6 cellular contexts compared by ENCODE assay signal in the genomic region with DNA sequence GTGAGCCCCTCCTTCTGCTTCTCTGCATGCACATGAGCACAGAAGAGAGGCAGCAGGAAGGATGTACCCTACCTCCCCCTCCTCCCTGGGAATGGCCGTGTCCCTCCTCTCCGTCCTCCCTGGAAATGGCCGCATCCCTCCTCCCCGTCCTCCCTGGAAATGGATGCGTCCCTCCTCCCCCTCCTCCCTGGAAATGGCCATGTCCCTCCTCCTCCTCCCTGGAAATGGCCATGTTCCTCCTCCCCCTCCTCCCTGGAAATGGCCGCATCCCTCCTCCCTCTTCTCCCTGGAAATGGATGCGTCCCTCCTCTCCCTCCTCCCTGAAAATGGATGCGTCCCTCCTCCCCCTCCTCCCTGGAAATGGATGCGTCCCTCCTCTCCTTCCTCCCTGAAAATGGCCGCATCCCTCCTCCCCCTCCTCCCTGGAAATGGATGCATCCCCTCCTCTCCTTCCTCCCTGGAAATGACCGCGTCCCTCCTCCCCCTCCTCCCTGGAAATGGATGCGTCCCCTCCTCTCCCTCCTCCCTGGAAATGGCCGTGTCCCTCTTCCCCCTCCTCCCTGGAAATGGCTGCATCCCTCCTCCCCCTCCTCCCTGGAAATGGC.
"Had no signal": no experiment of that assay in that cellular context is flagged by ENCODE, and none has a peak within 500 bp of the region (broad histone marks: within the 10 kb centered on the region; RNA-seq: fewer than 3 reads in every experiment).

No MANE protein-coding gene starts in this region.

- DNase-seq: GM23248, GOT3, H9, HCEC 1CT had no signal

- FAIRE-seq: H54, HTR-8/SVneo had no signal

- H3K9ac ChIP-seq: GM23248 had no signal

- H3K27ac ChIP-seq: GM23248 had no signal

- H3K4me3 ChIP-seq: GM23248 had no signal

- H2AFZ ChIP-seq: GM23248 had no signal
